In the genomic region with DNA sequence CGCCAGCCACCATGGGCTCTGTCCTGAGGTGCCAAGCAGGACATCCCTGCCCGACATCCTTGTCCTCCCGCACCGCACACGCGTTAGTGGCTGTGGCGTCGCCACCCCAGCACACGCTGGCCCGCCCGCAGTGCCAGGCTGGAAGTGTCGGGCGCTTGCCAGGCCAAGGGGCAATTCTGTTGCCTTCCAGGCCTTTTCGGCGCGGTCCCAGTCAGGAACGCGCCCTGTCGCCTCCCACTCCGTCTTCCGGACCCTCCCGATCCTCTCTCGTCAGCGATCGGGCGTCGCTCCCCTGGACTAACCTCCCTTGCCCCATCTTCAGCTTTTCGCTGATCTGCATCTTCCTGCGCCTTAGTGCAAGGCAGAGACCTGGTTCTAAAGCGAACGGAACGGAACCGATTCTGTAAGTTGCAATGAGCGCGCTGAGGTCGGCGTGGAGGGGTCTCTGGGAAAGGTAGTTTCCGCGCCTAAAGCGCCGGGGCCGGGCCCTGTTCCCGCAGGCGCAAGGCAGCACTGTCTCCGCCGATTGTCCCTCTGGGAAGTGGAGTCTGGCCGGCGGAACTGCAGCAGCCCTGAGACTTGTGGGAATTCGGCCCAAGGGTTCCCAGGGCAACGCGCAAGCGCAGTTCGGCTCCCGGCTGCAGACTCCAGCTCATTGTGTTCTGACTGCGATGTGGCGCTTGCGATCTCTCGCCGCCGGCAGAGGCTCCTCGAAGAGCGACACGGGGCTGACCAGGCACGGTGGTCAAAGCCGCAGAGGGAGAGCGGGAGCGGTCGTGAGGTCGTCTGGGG, we compare ENCODE assay signal across 9 cellular contexts. TPM values are rescaled to one million over a fixed set of nuclear protein-coding genes. Genes with fewer than 3 reads are reported as not detected.
A peak's percentile ranks its signal among the peaks of the same experiment; 100 is the strongest.
DNase-seq lines count a peak whose midpoint lies in the region; ATAC-seq and TF ChIP-seq lines count a peak whose summit lies in the region.
"Had no signal": no experiment of that assay in that cellular context is flagged by ENCODE, and none has a peak within 500 bp of the region (broad histone marks: within the 10 kb centered on the region; RNA-seq: fewer than 3 reads in every experiment).

Gene ZNF454 (plus strand): TSS at position 630 of the 792 bp plus-strand sequence. CDS start 1,594 bp downstream, outside the sequence.

- H3K4me1 ChIP-seq in mammary epithelial cell (ENCODE audit: insufficient read depth, low read length): no peaks in the 10 kb centered on the region
- peaks cover 0 to 17% (median 9%) of the 10 kb centered on the region in 4 donors for H3K4me1 ChIP-seq in sigmoid colon
- no peaks in the 10 kb centered on the region for H3K4me1 ChIP-seq in HAP-1

- CTCF ChIA-PET in mammary epithelial cell (lab: Charles Lee; ENCODE audit: low non-redundant PET): no interaction called here

- 5% methylated on average over 32 of the region's 69 CpGs for WGBS in mammary epithelial cell (ENCODE audit: low coverage, missing lambda C conversion rate)
- WGBS in sigmoid colon, 2 donors: 8 to 9% methylated on average over 69 of the region's 69 CpGs

- intact Hi-C loops in mammary epithelial cell (cut with micrococcal nuclease) (no loop called here), sigmoid colon (cut with DNase I) (loop anchor here (1.0 to 5.0 kb wide), 5 partner anchors 43 to 208 kb away; partner anchors contain the start of genes ZFP2, ZNF354A, ZNF354B and ZNF354C)

- no peaks in the 10 kb centered on the region for H4K20me1 ChIP-seq in mammary epithelial cell (ENCODE audit: insufficient read depth, low read length)

- no peaks in the 10 kb centered on the region for H3K36me3 ChIP-seq in mammary epithelial cell (ENCODE audit: insufficient read depth, low read length)
- H3K36me3 ChIP-seq in sigmoid colon: peaks cover 0 to 2% (median 1%) of the 10 kb centered on the region in 4 donors
- H3K36me3 ChIP-seq in HAP-1 (replicated peaks): no peaks in the 10 kb centered on the region

- peak within 1 kb of the TSS; percentile 33 for H2AFZ ChIP-seq in mammary epithelial cell (ENCODE audit: low read depth, low read length)

- peaks cover 66% of the 10 kb centered on the region for H3K9me3 ChIP-seq in mammary epithelial cell (replicated peaks; ENCODE audit: insufficient read depth, low read length)
- peaks cover 6 to 43% (median 21%) of the 10 kb centered on the region in 4 donors for H3K9me3 ChIP-seq in sigmoid colon
- peaks cover 3% of the 10 kb centered on the region; the same call in 1 of the 2 replicates for H3K9me3 ChIP-seq in HAP-1

- no peak for TF ChIP-seq CTCF in mammary epithelial cell (conservative IDR thresholded peaks at IDR 0.05 in 1 of 2, IDR thresholded peaks at IDR 0.05 in 1 of 2; ENCODE audit: extremely low read depth in 1 of 2, insufficient read depth in 1 of 2, low read depth in 1 of 2, low read length in 2 of 2)
- no peak for TF ChIP-seq CTCF in sigmoid colon (IDR thresholded peaks at IDR 0.05)

- no peak within 1 kb of the TSS for H3K4me2 ChIP-seq in mammary epithelial cell (ENCODE audit: insufficient read depth, low read depth, low read length)

- ATAC-seq in HG03097 (IDR thresholded peaks at IDR 0.05; ENCODE audit: low FRiP score, unreplicated experiment): no peak

- dilution Hi-C loops in mammary epithelial cell (cut with HindIII; ENCODE audit: low sequenced_read_pairs): no loop called here

- H3K9ac ChIP-seq in mammary epithelial cell (ENCODE audit: insufficient read depth, low read length): no peak within 1 kb of the TSS

- in situ Hi-C loops in mammary epithelial cell (cut with MboI; ENCODE audit: low sequenced_read_pairs in 2 of 2) (no loop called here), HAP-1 (cut with MboI; ENCODE audit: low sequenced_read_pairs) (no loop called here)

- TF ChIP-seq POLR2A in sigmoid colon (IDR thresholded peaks at IDR 0.05): peak in 1 of 2 donors; percentile 8

- H3K27me3 ChIP-seq in mammary epithelial cell (ENCODE audit: insufficient read depth, low read length) (no peaks in the 10 kb centered on the region), sigmoid colon (no peaks in the 10 kb centered on the region), HAP-1 (ENCODE audit: low read depth) (no peaks in the 10 kb centered on the region)

- H3K27ac ChIP-seq in mammary epithelial cell (ENCODE audit: insufficient read depth, low read depth, low read length) (no peak within 1 kb of the TSS), sigmoid colon (peak within 1 kb of the TSS; percentile 82 to 89 (median 86))

- H3K79me2 ChIP-seq in mammary epithelial cell (ENCODE audit: insufficient read depth, low read length): no peaks in the 10 kb centered on the region

- BruUV-seq in mammary epithelial cell (replicated peaks; lab: Mats Ljungman, UMichigan): no TSS peak

- TF ChIP-seq EP300 in sigmoid colon (IDR thresholded peaks at IDR 0.05): no peak

- peak; percentile 36 for DNase-seq in GM04504 (ENCODE audit: low read depth)
- DNase-seq in mammary epithelial cell: no peak
- DNase-seq in sigmoid colon: peak; percentile 97
- DNase-seq in HAP-1 (ENCODE audit: low spot score in 2 of 2): no peak
- no peak for DNase-seq in SW480 (ENCODE audit: low spot score)
- no peak for DNase-seq in central memory CD4-positive, alpha-beta T cell

- H3K4me3 ChIP-seq in mammary epithelial cell (replicated peaks in 1 of 3; ENCODE audit: insufficient read depth in 1 of 3, low read depth in 2 of 3, low read length in 3 of 3) (peak within 1 kb of the TSS in 2 of 3 experiments; percentile 3 to 16), iPS-11a (ENCODE audit: low read depth, low read length) (peak within 1 kb of the TSS; percentile 53), sigmoid colon (peak within 1 kb of the TSS; percentile 62 to 69 (median 67)), HAP-1 (no peak within 1 kb of the TSS)

RNA-seq across cellular contexts. Expression of gene ZNF454, which starts in this region (rescaled TPM):
- total RNA-seq in mammary epithelial cell (under 1 TPM in 1 of 2 donors, not detected in 1; 0.17 TPM), sigmoid colon (1 to 10 TPM; 2.0 to 6.1 (median 3.4) TPM)
- polyA plus RNA-seq in mammary epithelial cell (not detected), sigmoid colon (1 to 10 TPM in 1 of 3 donors, under 1 TPM in 1, not detected in 1; 0.23 to 1.0 TPM)
- polyA minus RNA-seq in mammary epithelial cell: not detected
- total RNA-seq: activated CD8-positive, alpha-beta memory T cell treated with anti-CD3 and anti-CD28 coated beads for 36 hours had no signal

Comparison
In these comparisons a context has a peak if more than half of its experiments do, and no peak if none do; other contexts are left out.
1. DNase-seq: peak in GM04504 (single experiment) and sigmoid colon (single experiment); none in mammary epithelial cell (single experiment), HAP-1 (0 of 2), SW480 (single experiment) and central memory CD4-positive, alpha-beta T cell (single experiment).